Comparison of ENCODE assay signal across 12 cellular contexts in the genomic region with DNA sequence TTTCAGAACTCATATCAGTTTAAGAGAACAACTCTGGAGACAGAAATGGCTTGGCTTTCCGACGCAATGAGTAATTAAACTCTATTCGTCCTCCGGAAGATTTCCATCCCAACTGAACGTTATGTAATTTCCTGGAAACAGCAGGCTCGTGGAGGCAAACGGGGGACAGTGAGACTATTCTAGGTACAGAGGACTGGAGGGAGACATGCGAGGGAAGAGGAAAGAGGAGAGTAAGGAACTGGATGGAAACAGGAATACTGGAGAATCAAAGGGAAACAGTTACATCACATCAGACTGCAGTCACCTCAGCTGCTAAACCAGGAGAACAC. TPM values are rescaled to one million over a fixed set of nuclear protein-coding genes. Genes with fewer than 3 reads are reported as not detected.
A peak's percentile ranks its signal among the peaks of the same experiment; 100 is the strongest.
DNase-seq lines count a peak whose midpoint lies in the region; ATAC-seq and TF ChIP-seq lines count a peak whose summit lies in the region.
"Had no signal": no experiment of that assay in that cellular context is flagged by ENCODE, and none has a peak within 500 bp of the region (broad histone marks: within the 10 kb centered on the region; RNA-seq: fewer than 3 reads in every experiment).

No MANE protein-coding gene starts in this region.

- no peak overlapping the region for H3K4me2 ChIP-seq in MM.1S (ENCODE audit: low read depth, low read length)

- H3K9me3 Mint-ChIP-seq in T-helper 2 cell treated with Interferon-gamma antibody and Interleukin-4, amounts not matched to agents 5 μg/mL and 100 μg/mL, for 36 hours = no peaks in the 10 kb centered on the region
- H3K9me3 Mint-ChIP-seq in neural crest cell (no peaks in the 10 kb centered on the region), type B pancreatic cell (no peaks in the 10 kb centered on the region)
- H3K9me3 Mint-ChIP-seq in activated T-helper 2 cell treated with anti-CD3 and anti-CD28 coated beads, Interferon-gamma antibody, Interleukin-2, Interleukin-4, amounts not matched to agents 10 μg/mL and 5 μg/mL and 100 μg/mL, durations not matched to agents 14 hours and 24 hours and 36 hours = no peaks in the 10 kb centered on the region

- H2AFZ ChIP-seq in MM.1S (ENCODE audit: low read length) = no peak overlapping the region

- no peak overlapping the region for H3K4me3 Mint-ChIP-seq in T-helper 2 cell treated with Interferon-gamma antibody and Interleukin-4, amounts not matched to agents 5 μg/mL and 100 μg/mL, for 36 hours
- H3K4me3 Mint-ChIP-seq in neural crest cell (peak overlapping the region; percentile 8), type B pancreatic cell (no peak overlapping the region)
- no peak overlapping the region for H3K4me3 Mint-ChIP-seq in activated T-helper 2 cell treated with anti-CD3 and anti-CD28 coated beads, Interferon-gamma antibody, Interleukin-2, Interleukin-4, amounts not matched to agents 10 μg/mL and 5 μg/mL and 100 μg/mL, durations not matched to agents 14 hours and 24 hours and 36 hours (ENCODE audit: low read depth)

- no peaks in the 10 kb centered on the region for H3F3A ChIP-seq in MM.1S (ENCODE audit: insufficient read depth, low read length)

- DNase-seq in T-helper 2 cell treated with Interferon-gamma antibody and Interleukin-4, amounts not matched to agents 5 μg/mL and 100 μg/mL, for 36 hours (ENCODE audit: low spot score) = no peak
- DNase-seq in T-helper 2 cell = no peak
- DNase-seq in globus pallidus (ENCODE audit: low spot score) = peak; percentile 48
- no peak for DNase-seq in neural crest cell (ENCODE audit: low read depth, low spot score)
- no peak for DNase-seq in type B pancreatic cell (ENCODE audit: extremely low spot score, unreplicated experiment)
- no peak for DNase-seq in activated T-helper 2 cell treated with anti-CD3 and anti-CD28 coated beads, Interferon-gamma antibody, Interleukin-2, Interleukin-4, amounts not matched to agents 10 μg/mL and 5 μg/mL and 100 μg/mL, durations not matched to agents 14 hours and 24 hours and 36 hours (ENCODE audit: low spot score)
- no peak for DNase-seq in MM.1S
- DNase-seq: EL; stimulated activated naive CD4-positive, alpha-beta T cell treated with Interleukin-2 at 50 U/mL for 16 hours had no signal

- H3K27ac Mint-ChIP-seq in T-helper 2 cell treated with Interferon-gamma antibody and Interleukin-4, amounts not matched to agents 5 μg/mL and 100 μg/mL, for 36 hours = peak overlapping the region; percentile 17
- H3K27ac Mint-ChIP-seq in neural crest cell (ENCODE audit: unreplicated experiment) (peak overlapping the region; percentile 39), type B pancreatic cell (peak overlapping the region; percentile 63)
- H3K27ac Mint-ChIP-seq in activated T-helper 2 cell treated with anti-CD3 and anti-CD28 coated beads, Interferon-gamma antibody, Interleukin-2, Interleukin-4, amounts not matched to agents 10 μg/mL and 5 μg/mL and 100 μg/mL, durations not matched to agents 14 hours and 24 hours and 36 hours = no peak overlapping the region

- H3K9me3 ChIP-seq in MM.1S (replicated peaks; ENCODE audit: insufficient read depth, low read length) = no peaks in the 10 kb centered on the region

- no peaks in the 10 kb centered on the region for H3K79me2 ChIP-seq in MM.1S (ENCODE audit: low read length)

- TF ChIP-seq CTCF in neural crest cell (conservative IDR thresholded peaks at IDR 0.05) = no peak
- TF ChIP-seq CTCF in type B pancreatic cell (conservative IDR thresholded peaks at IDR 0.05) = no peak
- no peak for TF ChIP-seq CTCF in MM.1S (IDR thresholded peaks at IDR 0.05; ENCODE audit: low read length)

- H3K36me3 ChIP-seq in MM.1S (replicated peaks; ENCODE audit: insufficient read depth, low read length) = no peaks in the 10 kb centered on the region; the same call in 1 of the 2 replicates

- no peaks in the 10 kb centered on the region for H3K4me1 ChIP-seq in MM.1S (ENCODE audit: low read length)

- no peak overlapping the region for H3K27ac ChIP-seq in MM.1S (ENCODE audit: low read length)
- H3K27ac ChIP-seq: 22Rv1, SK-N-MC had no signal

- H3K9ac ChIP-seq in MM.1S (ENCODE audit: low read length) = no peak overlapping the region

- no peaks in the 10 kb centered on the region for H3K27me3 ChIP-seq in MM.1S (replicated peaks; ENCODE audit: insufficient read depth, low read length)

- H3K36me3 Mint-ChIP-seq in T-helper 2 cell treated with Interferon-gamma antibody and Interleukin-4, amounts not matched to agents 5 μg/mL and 100 μg/mL, for 36 hours (ENCODE audit: low read depth) = peaks cover 27% of the 10 kb centered on the region
- H3K36me3 Mint-ChIP-seq in neural crest cell (ENCODE audit: low read depth) (peaks cover 9% of the 10 kb centered on the region), type B pancreatic cell (peaks cover 15% of the 10 kb centered on the region)
- peaks cover 31% of the 10 kb centered on the region for H3K36me3 Mint-ChIP-seq in activated T-helper 2 cell treated with anti-CD3 and anti-CD28 coated beads, Interferon-gamma antibody, Interleukin-2, Interleukin-4, amounts not matched to agents 10 μg/mL and 5 μg/mL and 100 μg/mL, durations not matched to agents 14 hours and 24 hours and 36 hours (ENCODE audit: low read depth)

- peaks cover 2% of the 10 kb centered on the region for H3K4me1 Mint-ChIP-seq in T-helper 2 cell treated with Interferon-gamma antibody and Interleukin-4, amounts not matched to agents 5 μg/mL and 100 μg/mL, for 36 hours (ENCODE audit: low read depth)
- peaks cover 56% of the 10 kb centered on the region for H3K4me1 Mint-ChIP-seq in neural crest cell
- H3K4me1 Mint-ChIP-seq in type B pancreatic cell (ENCODE audit: unreplicated experiment) = peaks cover 33% of the 10 kb centered on the region
- H3K4me1 Mint-ChIP-seq in activated T-helper 2 cell treated with anti-CD3 and anti-CD28 coated beads, Interferon-gamma antibody, Interleukin-2, Interleukin-4, amounts not matched to agents 10 μg/mL and 5 μg/mL and 100 μg/mL, durations not matched to agents 14 hours and 24 hours and 36 hours (ENCODE audit: low read depth) = no peaks in the 10 kb centered on the region

- intact Hi-C loops in activated T-helper 2 cell treated with anti-CD3 and anti-CD28 coated beads, Interferon-gamma antibody, Interleukin-2, Interleukin-4, amounts not matched to agents 10 μg/mL and 5 μg/mL and 100 μg/mL, durations not matched to agents 14 hours and 24 hours and 36 hours (cut with micrococcal nuclease) = no loop called here

- H4K20me1 ChIP-seq in MM.1S (ENCODE audit: insufficient read depth, low read length) = no peaks in the 10 kb centered on the region

- no peak overlapping the region for H3K4me3 ChIP-seq in MM.1S (ENCODE audit: low read length)
- H3K4me3 ChIP-seq: SK-N-MC had no signal

- ATAC-seq in HG02798 (IDR thresholded peaks at IDR 0.05; ENCODE audit: poor library complexity, unreplicated experiment) = no peak

- no peaks in the 10 kb centered on the region for H3K27me3 Mint-ChIP-seq in T-helper 2 cell treated with Interferon-gamma antibody and Interleukin-4, amounts not matched to agents 5 μg/mL and 100 μg/mL, for 36 hours (ENCODE audit: low read depth)
- H3K27me3 Mint-ChIP-seq in neural crest cell (ENCODE audit: low read depth) = peaks cover 4% of the 10 kb centered on the region
- no peaks in the 10 kb centered on the region for H3K27me3 Mint-ChIP-seq in type B pancreatic cell
- no peaks in the 10 kb centered on the region for H3K27me3 Mint-ChIP-seq in activated T-helper 2 cell treated with anti-CD3 and anti-CD28 coated beads, Interferon-gamma antibody, Interleukin-2, Interleukin-4, amounts not matched to agents 10 μg/mL and 5 μg/mL and 100 μg/mL, durations not matched to agents 14 hours and 24 hours and 36 hours (ENCODE audit: low read depth)

- H3K9me2 ChIP-seq in MM.1S (replicated peaks; ENCODE audit: insufficient read depth, low read length) = no peaks in the 10 kb centered on the region

RNA-seq across cellular contexts. Expression of gene PPP2R1B, which starts 28.3 kb away (rescaled TPM):
- total RNA-seq in neural crest cell (78.0 and 80.4 TPM in 2 replicates), type B pancreatic cell (ENCODE audit: low replicate concordance) (48.1 and 52.3 TPM in 2 replicates)
- 57.7 and 64.2 TPM in 2 replicates for total RNA-seq in activated T-helper 2 cell treated with anti-CD3 and anti-CD28 coated beads, Interferon-gamma antibody, Interleukin-2, Interleukin-4, amounts not matched to agents 10 μg/mL and 5 μg/mL and 100 μg/mL, durations not matched to agents 14 hours and 24 hours and 36 hours
